In the genomic region with DNA sequence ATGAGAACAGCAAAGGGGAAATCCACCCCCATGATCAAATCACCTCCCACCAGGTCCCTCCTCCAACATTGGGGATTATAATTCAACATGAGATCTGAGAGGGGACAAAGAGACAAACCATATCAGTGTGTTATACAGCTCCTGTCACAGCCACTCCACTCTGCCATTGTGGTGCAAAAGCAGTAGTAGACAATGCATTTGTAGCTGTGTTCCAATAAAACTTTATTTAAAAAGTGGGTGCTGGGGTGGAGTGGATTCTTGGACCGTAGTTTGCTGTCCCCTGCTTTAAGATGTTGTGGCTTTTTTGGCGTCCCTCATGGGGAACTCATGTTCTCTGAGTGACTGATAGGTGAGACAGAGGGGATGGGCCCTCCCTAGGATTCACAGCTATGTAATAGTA, we compare ENCODE assay signal across 2 cellular contexts.
TF ChIP-seq lines count a peak whose summit lies in the region.

No MANE protein-coding gene starts in this region.

TF ChIP-seq in IMR-90, 13 proteins besides CTCF, POLR2A, EP300 and RAD21:
- TF ChIP-seq RCOR1 (IDR thresholded peaks at IDR 0.05; ENCODE audit: insufficient replicate concordance, low read length), result no peak
- no peak for TF ChIP-seq MAFK (IDR thresholded peaks at IDR 0.05; ENCODE audit: low read depth, low read length)
- no peak for TF ChIP-seq MXI1 (IDR thresholded peaks at IDR 0.05; ENCODE audit: borderline replicate concordance, low read depth, low read length)
- TF ChIP-seq RFX5 (IDR thresholded peaks at IDR 0.05; ENCODE audit: low read depth, low read length), result no peak
- TF ChIP-seq NFE2L2 (IDR thresholded peaks at IDR 0.05; ENCODE audit: low read depth, low read length), result no peak
- TF ChIP-seq, protein P1, sequence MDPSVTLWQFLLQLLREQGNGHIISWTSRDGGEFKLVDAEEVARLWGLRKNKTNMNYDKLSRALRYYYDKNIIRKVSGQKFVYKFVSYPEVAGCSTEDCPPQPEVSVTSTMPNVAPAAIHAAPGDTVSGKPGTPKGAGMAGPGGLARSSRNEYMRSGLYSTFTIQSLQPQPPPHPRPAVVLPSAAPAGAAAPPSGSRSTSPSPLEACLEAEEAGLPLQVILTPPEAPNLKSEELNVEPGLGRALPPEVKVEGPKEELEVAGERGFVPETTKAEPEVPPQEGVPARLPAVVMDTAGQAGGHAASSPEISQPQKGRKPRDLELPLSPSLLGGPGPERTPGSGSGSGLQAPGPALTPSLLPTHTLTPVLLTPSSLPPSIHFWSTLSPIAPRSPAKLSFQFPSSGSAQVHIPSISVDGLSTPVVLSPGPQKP (IDR thresholded peaks at IDR 0.05; ENCODE audit: borderline replicate concordance, low read depth, low read length), result no peak
- TF ChIP-seq MAZ (IDR thresholded peaks at IDR 0.05; ENCODE audit: borderline replicate concordance, low read depth, low read length), result no peak
- TF ChIP-seq, protein P2, sequence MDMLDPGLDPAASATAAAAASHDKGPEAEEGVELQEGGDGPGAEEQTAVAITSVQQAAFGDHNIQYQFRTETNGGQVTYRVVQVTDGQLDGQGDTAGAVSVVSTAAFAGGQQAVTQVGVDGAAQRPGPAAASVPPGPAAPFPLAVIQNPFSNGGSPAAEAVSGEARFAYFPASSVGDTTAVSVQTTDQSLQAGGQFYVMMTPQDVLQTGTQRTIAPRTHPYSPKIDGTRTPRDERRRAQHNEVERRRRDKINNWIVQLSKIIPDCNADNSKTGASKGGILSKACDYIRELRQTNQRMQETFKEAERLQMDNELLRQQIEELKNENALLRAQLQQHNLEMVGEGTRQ (IDR thresholded peaks at IDR 0.05; ENCODE audit: low read depth, low read length), result no peak
- no peak for TF ChIP-seq FOS (IDR thresholded peaks at IDR 0.05; ENCODE audit: low read depth, low read length)
- TF ChIP-seq SMC3 (IDR thresholded peaks at IDR 0.05; ENCODE audit: low read depth, low read length), result no peak
- no peak for TF ChIP-seq BHLHE40 (IDR thresholded peaks at IDR 0.05; ENCODE audit: low read depth, low read length)
- TF ChIP-seq CHD1 (IDR thresholded peaks at IDR 0.05; ENCODE audit: low read depth, low read length), result no peak
- TF ChIP-seq CEBPB (IDR thresholded peaks at IDR 0.05; ENCODE audit: low read depth, low read length), result no peak

TF ChIP-seq in K562, 482 proteins besides CTCF, POLR2A, EP300 and RAD21:
- TF ChIP-seq, protein P3, sequence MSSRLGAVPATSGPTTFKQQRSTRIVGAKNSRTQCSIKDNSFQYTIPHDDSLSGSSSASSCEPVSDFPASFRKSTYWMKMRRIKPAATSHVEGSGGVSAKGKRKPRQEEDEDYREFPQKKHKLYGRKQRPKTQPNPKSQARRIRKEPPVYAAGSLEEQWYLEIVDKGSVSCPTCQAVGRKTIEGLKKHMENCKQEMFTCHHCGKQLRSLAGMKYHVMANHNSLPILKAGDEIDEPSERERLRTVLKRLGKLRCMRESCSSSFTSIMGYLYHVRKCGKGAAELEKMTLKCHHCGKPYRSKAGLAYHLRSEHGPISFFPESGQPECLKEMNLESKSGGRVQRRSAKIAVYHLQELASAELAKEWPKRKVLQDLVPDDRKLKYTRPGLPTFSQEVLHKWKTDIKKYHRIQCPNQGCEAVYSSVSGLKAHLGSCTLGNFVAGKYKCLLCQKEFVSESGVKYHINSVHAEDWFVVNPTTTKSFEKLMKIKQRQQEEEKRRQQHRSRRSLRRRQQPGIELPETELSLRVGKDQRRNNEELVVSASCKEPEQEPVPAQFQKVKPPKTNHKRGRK (tag; IDR thresholded peaks at IDR 0.05), result no peak
- TF ChIP-seq, protein P4, sequence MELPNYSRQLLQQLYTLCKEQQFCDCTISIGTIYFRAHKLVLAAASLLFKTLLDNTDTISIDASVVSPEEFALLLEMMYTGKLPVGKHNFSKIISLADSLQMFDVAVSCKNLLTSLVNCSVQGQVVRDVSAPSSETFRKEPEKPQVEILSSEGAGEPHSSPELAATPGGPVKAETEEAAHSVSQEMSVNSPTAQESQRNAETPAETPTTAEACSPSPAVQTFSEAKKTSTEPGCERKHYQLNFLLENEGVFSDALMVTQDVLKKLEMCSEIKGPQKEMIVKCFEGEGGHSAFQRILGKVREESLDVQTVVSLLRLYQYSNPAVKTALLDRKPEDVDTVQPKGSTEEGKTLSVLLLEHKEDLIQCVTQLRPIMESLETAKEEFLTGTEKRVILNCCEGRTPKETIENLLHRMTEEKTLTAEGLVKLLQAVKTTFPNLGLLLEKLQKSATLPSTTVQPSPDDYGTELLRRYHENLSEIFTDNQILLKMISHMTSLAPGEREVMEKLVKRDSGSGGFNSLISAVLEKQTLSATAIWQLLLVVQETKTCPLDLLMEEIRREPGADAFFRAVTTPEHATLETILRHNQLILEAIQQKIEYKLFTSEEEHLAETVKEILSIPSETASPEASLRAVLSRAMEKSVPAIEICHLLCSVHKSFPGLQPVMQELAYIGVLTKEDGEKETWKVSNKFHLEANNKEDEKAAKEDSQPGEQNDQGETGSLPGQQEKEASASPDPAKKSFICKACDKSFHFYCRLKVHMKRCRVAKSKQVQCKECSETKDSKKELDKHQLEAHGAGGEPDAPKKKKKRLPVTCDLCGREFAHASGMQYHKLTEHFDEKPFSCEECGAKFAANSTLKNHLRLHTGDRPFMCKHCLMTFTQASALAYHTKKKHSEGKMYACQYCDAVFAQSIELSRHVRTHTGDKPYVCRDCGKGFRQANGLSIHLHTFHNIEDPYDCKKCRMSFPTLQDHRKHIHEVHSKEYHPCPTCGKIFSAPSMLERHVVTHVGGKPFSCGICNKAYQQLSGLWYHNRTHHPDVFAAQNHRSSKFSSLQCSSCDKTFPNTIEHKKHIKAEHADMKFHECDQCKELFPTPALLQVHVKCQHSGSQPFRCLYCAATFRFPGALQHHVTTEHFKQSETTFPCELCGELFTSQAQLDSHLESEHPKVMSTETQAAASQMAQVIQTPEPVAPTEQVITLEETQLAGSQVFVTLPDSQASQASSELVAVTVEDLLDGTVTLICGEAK (IDR thresholded peaks at IDR 0.05), result peak; percentile 95
- TF ChIP-seq, protein P4 (CRISPR knock-in tag; IDR thresholded peaks at IDR 0.05), result peak; percentile 94
- no peak for TF ChIP-seq ZBED1 (IDR thresholded peaks at IDR 0.05)
